ENCODE assay signal across 22 cellular contexts in the genomic region with DNA sequence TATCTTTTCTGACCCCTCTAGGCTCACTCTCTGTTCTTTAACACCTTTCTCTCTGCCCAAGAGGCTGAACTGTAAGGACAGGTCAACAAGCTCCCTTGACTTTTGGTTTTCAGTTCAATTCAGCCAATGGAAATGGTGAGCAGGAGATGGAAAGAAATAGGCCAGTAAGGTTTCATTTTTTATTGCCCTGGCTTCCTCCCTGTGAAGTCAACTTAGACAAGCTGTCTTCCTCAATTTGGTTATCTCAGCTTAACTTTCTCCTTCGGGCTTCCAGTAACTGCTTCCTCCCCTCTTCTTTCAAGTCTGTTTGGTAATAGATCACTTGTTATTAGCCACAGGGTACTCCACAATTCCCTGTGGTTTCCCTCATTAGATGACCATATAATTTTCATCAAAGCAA. TPM values are rescaled to one million over a fixed set of nuclear protein-coding genes. Genes with fewer than 3 reads are reported as not detected.
DNase-seq lines count a peak whose midpoint lies in the region; ATAC-seq lines count a peak whose summit lies in the region.
"Had no signal": no experiment of that assay in that cellular context is flagged by ENCODE, and none has a peak within 500 bp of the region (broad histone marks: within the 10 kb centered on the region; RNA-seq: fewer than 3 reads in every experiment).

No MANE protein-coding gene starts in this region.

- peak; percentile 64 for DNase-seq in NOMO-1 treated with DMSO at 0.1 percent for 48 hours (lab: John Stamatoyannopoulos, UW; ENCODE audit: unreplicated experiment)
- DNase-seq in medulla oblongata (ENCODE audit: extremely low spot score), result peak; percentile 16
- no peak for DNase-seq in left ventricle myocardium superior
- DNase-seq in NCI-H2227 treated with DMSO at 0.1 percent for 48 hours (lab: John Stamatoyannopoulos, UW), result no peak
- no peak for DNase-seq in NCI-H187 (lab: John Stamatoyannopoulos, UW)
- DNase-seq: activated CD8-positive, alpha-beta memory T cell treated with anti-CD3 and anti-CD28 coated beads for 24 hours; anterior cingulate cortex; C1 segment of cervical spinal cord; DMS79 treated with DMSO at 0.1 percent for 48 hours; left colon; MG63; NK-92 treated with Interleukin-12 subunit alpha and Interleukin-12 subunit beta, amount 100 ng/mL, for 24 hours; stimulated activated CD4-positive, alpha-beta T cell treated with anti-CD3 and anti-CD28 coated beads, Interleukin-4, amount 100 ng/mL, for 4 hours; tibial artery; WERI-Rb-1 had no signal

- ATAC-seq in GM18498 (IDR thresholded peaks at IDR 0.05; ENCODE audit: unreplicated experiment) (peak; percentile 60), HG02642 (IDR thresholded peaks at IDR 0.05; ENCODE audit: poor library complexity, unreplicated experiment) (peak; percentile 75), left ventricle myocardium superior (no peak), HG02852 (IDR thresholded peaks at IDR 0.05; ENCODE audit: unreplicated experiment) (no peak)
- ATAC-seq: left colon had no signal

- intact Hi-C loops in left ventricle myocardium superior (cut with micrococcal nuclease), result no loop called here

RNA-seq across cellular contexts. Expression of gene LIPK, which starts 19.7 kb away (rescaled TPM):
- not detected for total RNA-seq in left ventricle myocardium superior
- total RNA-seq: fibroblast of villous mesenchyme, HT1080, left colon, osteocyte, SK-MEL-5 had no signal

RNA-seq across cellular contexts. Expression of gene LIPN, which starts 34.0 kb away (rescaled TPM):
- total RNA-seq in left ventricle myocardium superior, result 0.22 TPM
- total RNA-seq: fibroblast of villous mesenchyme, HT1080, left colon, osteocyte, SK-MEL-5 had no signal

Comparison
In these comparisons a context has a peak if more than half of its experiments do, and no peak if none do; other contexts are left out.
1. ATAC-seq: peak in GM18498 (single experiment) and HG02642 (single experiment); none in left ventricle myocardium superior (single experiment) and HG02852 (single experiment).
2. DNase-seq: peak in NOMO-1 treated with DMSO at 0.1 percent for 48 hours (single experiment) and medulla oblongata (single experiment); none in left ventricle myocardium superior (single experiment), NCI-H2227 treated with DMSO at 0.1 percent for 48 hours (single experiment) and NCI-H187 (0 of 2).